15 cellular contexts compared by ENCODE assay signal in the genomic region with DNA sequence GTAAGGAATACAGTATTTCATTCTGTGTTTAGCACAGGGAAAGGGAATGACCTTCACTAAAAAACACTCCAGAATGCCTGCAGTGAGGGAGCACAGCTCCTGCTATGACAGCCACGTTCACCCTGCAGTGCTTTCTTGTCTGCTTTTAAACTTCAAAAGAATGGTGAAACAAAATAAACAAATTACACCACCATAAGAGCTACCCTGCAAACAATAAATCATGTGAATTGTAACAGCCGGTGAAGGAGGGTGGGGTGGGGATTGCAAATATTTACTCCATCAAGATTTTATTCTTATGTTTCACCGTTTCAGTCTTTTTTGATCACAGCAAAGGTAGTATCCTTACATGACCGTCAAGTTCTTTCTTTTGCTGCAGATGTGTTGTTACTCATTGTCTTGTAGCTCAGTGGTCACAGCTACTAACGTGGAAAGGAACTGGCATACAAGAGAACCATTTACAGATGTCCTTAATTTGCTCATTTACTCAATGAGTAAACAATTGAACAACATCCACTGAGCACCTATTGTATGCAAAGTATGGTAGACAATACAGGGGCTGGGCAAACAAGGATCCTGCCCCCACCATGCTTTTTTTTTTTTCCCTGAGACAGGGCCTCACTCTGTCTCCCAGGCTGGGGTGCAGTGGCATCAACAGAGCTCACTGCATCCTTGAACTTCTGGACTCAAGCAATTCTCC. TPM values are rescaled to one million over a fixed set of nuclear protein-coding genes. Genes with fewer than 3 reads are reported as not detected.
A peak's percentile ranks its signal among the peaks of the same experiment; 100 is the strongest.
DNase-seq lines count a peak whose midpoint lies in the region; ATAC-seq, FAIRE-seq and TF ChIP-seq lines count a peak whose summit lies in the region.
"Had no signal": no experiment of that assay in that cellular context is flagged by ENCODE, and none has a peak within 500 bp of the region (broad histone marks: within the 10 kb centered on the region; RNA-seq: fewer than 3 reads in every experiment).

No MANE protein-coding gene starts in this region.

- H3K9me3 ChIP-seq in HCT116 (ENCODE audit: control insufficient read depth in 1 of 2, insufficient read depth in 1 of 2, low read depth in 1 of 2, low read length in 2 of 2) (no peaks in the 10 kb centered on the region), pancreas (no peaks in the 10 kb centered on the region)
- H3K9me3 ChIP-seq: right atrium auricular region, SJSA1 had no signal

- WGBS in pancreas, 2 donors = 13 to 15% methylated on average over 5 of the region's 5 CpGs

- H3K4me1 ChIP-seq in HCT116 (ENCODE audit: control insufficient read depth in 1 of 2, insufficient read depth in 2 of 2, low read length in 2 of 2) (peaks cover 0 to 15% of the 10 kb centered on the region in 2 experiments; a peak in 2 of 4 replicates), pancreas (peaks cover 12 to 32% (median 23%) of the 10 kb centered on the region in 3 donors)

- no peaks in the 10 kb centered on the region for H3K79me2 ChIP-seq in HCT116 (ENCODE audit: insufficient read depth, low read length)

- H3K4me3 ChIP-seq in HCT116 (replicated peaks in 1 of 2; ENCODE audit: low read depth in 1 of 2, low read length in 2 of 2) (no peak overlapping the region), pancreas (peak overlapping the region in 2 of 4 donors; percentile 21 to 30)
- H3K4me3 ChIP-seq: right atrium auricular region, SJSA1 had no signal

- H3K36me3 ChIP-seq in HCT116 (ENCODE audit: control insufficient read depth in 1 of 2, insufficient read depth in 2 of 2, low read length in 2 of 2) = no peaks in the 10 kb centered on the region
- no peaks in the 10 kb centered on the region for H3K36me3 ChIP-seq in pancreas
- H3K36me3 ChIP-seq: right atrium auricular region, SJSA1 had no signal

- POLR2A ChIA-PET in HCT116 (lab: Charles Lee) = no interaction called here

- no peak for ATAC-seq in HCT116
- peak; percentile 60 to 71 (median 66) for ATAC-seq in pancreas
- ATAC-seq in stimulated activated naive B cell treated with anti-CD40 and anti-IgM and Interleukin-4, amounts not matched to agents 10 μg/mL and 1 μg/mL and 100 μg/mL, for 72 hours (replicated peaks) = no peak

- H4K20me1 ChIP-seq in HCT116 (ENCODE audit: insufficient read depth) = no peaks in the 10 kb centered on the region

- CTCF ChIA-PET in HCT116 (lab: Charles Lee) = interaction anchor here (0.8 to 2.5 kb wide), 17 partner anchors 10 to 269 kb away, joined by 3 to 15 read pairs (median 6); no protein-coding TSS in a partner anchor

- H3K27ac Mint-ChIP-seq in brain = peak overlapping the region in 2 of 5 experiments; percentile 83 to 93
- H3K27ac Mint-ChIP-seq in stimulated activated naive B cell treated with anti-CD40 and anti-IgM and Interleukin-4, amounts not matched to agents 10 μg/mL and 1 μg/mL and 100 μg/mL, for 72 hours = no peak overlapping the region
- H3K27ac Mint-ChIP-seq: activated naive CD8-positive, alpha-beta T cell treated with anti-CD3 and anti-CD28 coated beads, Interleukin-2, amount 10 ng/mL, durations not matched to agents 7 days and 5 days; stimulated activated naive CD8-positive, alpha-beta T cell treated with anti-CD3 and anti-CD28 coated beads, Interleukin-15, Interleukin-2, amounts not matched to agents 100 ng/mL and 50 ng/mL, for 24 hours had no signal

- H3K27ac ChIP-seq in HCT116 (ENCODE audit: low read depth, low read length) (no peak overlapping the region), pancreas (peak overlapping the region; percentile 67 to 95 (median 88))
- H3K27ac ChIP-seq: right atrium auricular region, SJSA1 had no signal

- DNase-seq in HCT116 (ENCODE audit: low read depth, low spot score) = no peak
- peak; percentile 80 for DNase-seq in NCI-H2081 treated with DMSO at 0.1 percent for 48 hours (lab: John Stamatoyannopoulos, UW)
- DNase-seq in pancreas = peak in 4 of 6 donors; percentile 38 to 80 (median 68)
- no peak for DNase-seq in dermis blood vessel endothelial cell
- DNase-seq in posterior cingulate gyrus = no peak
- no peak for DNase-seq in SIG-M5 treated with dmso at 0.1 percent for 504 hours (lab: John Stamatoyannopoulos, UW; ENCODE audit: unreplicated experiment)
- DNase-seq in stimulated activated naive B cell treated with anti-CD40 and anti-IgM and Interleukin-4, amounts not matched to agents 10 μg/mL and 1 μg/mL and 100 μg/mL, for 72 hours = no peak
- DNase-seq: GDM1 had no signal

- intact Hi-C loops in HCT116 (cut with micrococcal nuclease) (loop anchor here (10.0 kb wide), 1 partner anchor 154 kb away; no protein-coding TSS in a partner anchor), pancreas (cut with DNase I) (loop anchor here in 2 of 3 donors (10.0 kb wide), 2 partner anchors 154 to 204 kb away; no protein-coding TSS in a partner anchor), posterior cingulate gyrus (cut with DNase I) (loop anchor here (2.0 kb wide), 1 partner anchor 218 kb away; no protein-coding TSS in a partner anchor)

- no peak overlapping the region for H3K4me2 ChIP-seq in HCT116 (ENCODE audit: low read length)

- no peak for TF ChIP-seq RAD21 in HCT116 (IDR thresholded peaks at IDR 0.05; ENCODE audit: low read depth)

- peak overlapping the region in 4 of 5 experiments; percentile 51 to 75 (median 71) for H3K4me3 Mint-ChIP-seq in brain
- no peak overlapping the region for H3K4me3 Mint-ChIP-seq in stimulated activated naive B cell treated with anti-CD40 and anti-IgM and Interleukin-4, amounts not matched to agents 10 μg/mL and 1 μg/mL and 100 μg/mL, for 72 hours
- H3K4me3 Mint-ChIP-seq: activated naive CD8-positive, alpha-beta T cell treated with anti-CD3 and anti-CD28 coated beads, Interleukin-2, amount 10 ng/mL, durations not matched to agents 7 days and 5 days; stimulated activated naive CD8-positive, alpha-beta T cell treated with anti-CD3 and anti-CD28 coated beads, Interleukin-15, Interleukin-2, amounts not matched to agents 100 ng/mL and 50 ng/mL, for 24 hours had no signal

- TF ChIP-seq POLR2A in HCT116 (IDR thresholded peaks at IDR 0.05; ENCODE audit: borderline replicate concordance, extremely low read depth, insufficient read depth, insufficient read length) = no peak

- peaks cover 0 to 3% (median 0%) of the 10 kb centered on the region in 5 experiments for H3K9me3 Mint-ChIP-seq in brain
- no peaks in the 10 kb centered on the region for H3K9me3 Mint-ChIP-seq in stimulated activated naive B cell treated with anti-CD40 and anti-IgM and Interleukin-4, amounts not matched to agents 10 μg/mL and 1 μg/mL and 100 μg/mL, for 72 hours
- H3K9me3 Mint-ChIP-seq: activated naive CD8-positive, alpha-beta T cell treated with anti-CD3 and anti-CD28 coated beads, Interleukin-2, amount 10 ng/mL, durations not matched to agents 7 days and 5 days; stimulated activated naive CD8-positive, alpha-beta T cell treated with anti-CD3 and anti-CD28 coated beads, Interleukin-15, Interleukin-2, amounts not matched to agents 100 ng/mL and 50 ng/mL, for 24 hours had no signal

- no peak for FAIRE-seq in pancreas (lab: Jason Lieb, UNC)
- FAIRE-seq: colon had no signal

- H3K36me3 Mint-ChIP-seq in brain = no peaks in the 10 kb centered on the region
- no peaks in the 10 kb centered on the region for H3K36me3 Mint-ChIP-seq in stimulated activated naive B cell treated with anti-CD40 and anti-IgM and Interleukin-4, amounts not matched to agents 10 μg/mL and 1 μg/mL and 100 μg/mL, for 72 hours
- H3K36me3 Mint-ChIP-seq: activated naive CD8-positive, alpha-beta T cell treated with anti-CD3 and anti-CD28 coated beads, Interleukin-2, amount 10 ng/mL, durations not matched to agents 7 days and 5 days had no signal

- peaks cover 28% of the 10 kb centered on the region for H3K27me3 Mint-ChIP-seq in brain
- H3K27me3 Mint-ChIP-seq in stimulated activated naive B cell treated with anti-CD40 and anti-IgM and Interleukin-4, amounts not matched to agents 10 μg/mL and 1 μg/mL and 100 μg/mL, for 72 hours = peaks cover 53 to 59% of the 10 kb centered on the region in 2 donors

- H2AFZ ChIP-seq in HCT116 (ENCODE audit: low read depth, low read length, poor library complexity, severe bottlenecking) = peak overlapping the region; percentile 68

- no TSS peak for BruUV-seq in HCT116 (replicated peaks; lab: Mats Ljungman, UMichigan)

- RAD21 ChIA-PET in HCT116 (lab: Charles Lee; ENCODE audit: low non-redundant PET in 1 of 2, low total read pairs in 2 of 2, uncharacterized antibody in 2 of 2, unreplicated experiment in 2 of 2) = interaction anchor here in 1 of 2 experiments (1.2 kb wide), 1 partner anchor 155 kb away, joined by 3 read pairs; no protein-coding TSS in a partner anchor

- H3K4me1 Mint-ChIP-seq in brain = peaks cover 27% of the 10 kb centered on the region
- peaks cover 10 to 20% of the 10 kb centered on the region in 2 donors for H3K4me1 Mint-ChIP-seq in stimulated activated naive B cell treated with anti-CD40 and anti-IgM and Interleukin-4, amounts not matched to agents 10 μg/mL and 1 μg/mL and 100 μg/mL, for 72 hours

- no peaks in the 10 kb centered on the region for H3K9me2 ChIP-seq in HCT116 (ENCODE audit: insufficient read depth)

- H3K27me3 ChIP-seq in HCT116 (ENCODE audit: insufficient read depth, low read length) (0 out of 2 replicates have a peak, but pooled peaks cover 4% of the 10 kb centered on the region), pancreas (no peaks in the 10 kb centered on the region)
- H3K27me3 ChIP-seq: right atrium auricular region had no signal

- TF ChIP-seq CTCF in HCT116 (IDR thresholded peaks at IDR 0.05 in 2 of 3, conservative IDR thresholded peaks at IDR 0.05 in 1 of 3; ENCODE audit: borderline replicate concordance in 1 of 3, insufficient read depth in 1 of 3, low read depth in 2 of 3, low read length in 2 of 3) (no peak), brain (conservative IDR thresholded peaks at IDR 0.05) (no peak), pancreas (IDR thresholded peaks at IDR 0.05) (no peak)

- H3K9ac ChIP-seq in HCT116 (ENCODE audit: low read length) = no peak overlapping the region

TF ChIP-seq in HCT116, 20 proteins besides CTCF, POLR2A, EP300 and RAD21 (continues in another document):
- TF ChIP-seq, protein P1, sequence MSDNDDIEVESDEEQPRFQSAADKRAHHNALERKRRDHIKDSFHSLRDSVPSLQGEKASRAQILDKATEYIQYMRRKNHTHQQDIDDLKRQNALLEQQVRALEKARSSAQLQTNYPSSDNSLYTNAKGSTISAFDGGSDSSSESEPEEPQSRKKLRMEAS (IDR thresholded peaks at IDR 0.05) = no peak
- no peak for TF ChIP-seq POLR2AphosphoS5 (IDR thresholded peaks at IDR 0.05; ENCODE audit: low read depth, low read length)

RNA-seq across cellular contexts. Expression of gene CHN2, which starts 4.1 kb away (rescaled TPM):
- total RNA-seq in HCT116 (2021; ENCODE audit: unreplicated experiment) = 2.1 TPM
- 1.1 and 1.7 TPM in 2 replicates for polyA plus RNA-seq in HCT116 (2012)
- polyA plus RNA-seq in brain (ENCODE audit: insufficient read depth, low read depth, low replicate concordance) = 26.5 TPM
- 10 to 100 TPM; 19.6 to 32.9 (median 24.0) TPM for total RNA-seq in pancreas
- polyA plus RNA-seq in pancreas = 10 to 100 TPM in 1 of 2 donors, 1 to 10 TPM in 1; 8.2 to 12.8 TPM
- total RNA-seq in dermis blood vessel endothelial cell = 1.1 and 6.5 TPM in 2 replicates
- polyA plus RNA-seq: BJ had no signal

RNA-seq across cellular contexts. Expression of gene CPVL, which starts 44.2 kb away (rescaled TPM):
- total RNA-seq in HCT116 (2021; ENCODE audit: unreplicated experiment) (10.3 TPM), pancreas (10 to 100 TPM in 2 of 6 donors, 1 to 10 TPM in 4; 2.5 to 25.6 (median 4.9) TPM), dermis blood vessel endothelial cell (0.93 and 5.6 TPM in 2 replicates)
- 7.6 and 9.1 TPM in 2 replicates for polyA plus RNA-seq in HCT116 (2012)
- polyA plus RNA-seq in brain (ENCODE audit: insufficient read depth, low read depth, low replicate concordance) (9.4 TPM), pancreas (1 to 10 TPM; 1.6 to 2.4 TPM)
- polyA plus RNA-seq: BJ had no signal

Comparison
In these comparisons a context has a peak if more than half of its experiments do, and no peak if none do; other contexts are left out.
1. ATAC-seq: peak in pancreas (4 of 4); none in HCT116 (single experiment) and stimulated activated naive B cell treated with anti-CD40 and anti-IgM and Interleukin-4, amounts not matched to agents 10 μg/mL and 1 μg/mL and 100 μg/mL, for 72 hours (0 of 2).
2. DNase-seq: peak in NCI-H2081 treated with DMSO at 0.1 percent for 48 hours (single experiment) and pancreas (4 of 6); none in HCT116 (single experiment), dermis blood vessel endothelial cell (single experiment), posterior cingulate gyrus (0 of 10), SIG-M5 treated with dmso at 0.1 percent for 504 hours (single experiment) and stimulated activated naive B cell treated with anti-CD40 and anti-IgM and Interleukin-4, amounts not matched to agents 10 μg/mL and 1 μg/mL and 100 μg/mL, for 72 hours (single experiment).
3. H3K4me3 Mint-ChIP-seq: peak in brain (4 of 5); none in stimulated activated naive B cell treated with anti-CD40 and anti-IgM and Interleukin-4, amounts not matched to agents 10 μg/mL and 1 μg/mL and 100 μg/mL, for 72 hours (0 of 2).